Comparison of ENCODE assay signal across 12 cellular contexts in genomic region chr9:84701801-84702200, GRCh38. TPM values are rescaled to one million over a fixed set of nuclear protein-coding genes. Genes with fewer than 3 reads are reported as not detected.
A peak's percentile ranks its signal among the peaks of the same experiment; 100 is the strongest.
DNase-seq lines count a peak whose midpoint lies in the region; ATAC-seq, FAIRE-seq and TF ChIP-seq lines count a peak whose summit lies in the region.
"Had no signal": no experiment of that assay in that cellular context is flagged by ENCODE, and none has a peak within 500 bp of the region (broad histone marks: within the 10 kb centered on the region; RNA-seq: fewer than 3 reads in every experiment).

No MANE protein-coding gene starts in this region.

- H3K4me1 ChIP-seq in kidney (ENCODE audit: control insufficient read depth in 1 of 2, insufficient read depth in 1 of 2, low read depth in 1 of 2, low read length in 2 of 2) = no peaks in the 10 kb centered on the region
- H3K4me1 ChIP-seq: A549 had no signal

- ATAC-seq in GM19328 (IDR thresholded peaks at IDR 0.05; ENCODE audit: unreplicated experiment) (peak; percentile 72), HG02798 (IDR thresholded peaks at IDR 0.05; ENCODE audit: poor library complexity, unreplicated experiment) (peak; percentile 90), HG03558 (IDR thresholded peaks at IDR 0.05; ENCODE audit: extremely low read depth, unreplicated experiment) (peak; percentile 73)
- ATAC-seq: A549 had no signal

- intact Hi-C loops in kidney (cut with DNase I) = no loop called here

- H3K4me3 ChIP-seq in GM06990 (replicated peaks; ENCODE audit: low read depth, low read length) (no peak overlapping the region), kidney (ENCODE audit: low read length in 2 of 2) (no peak overlapping the region)
- H3K4me3 ChIP-seq: A549 had no signal

- no peaks in the 10 kb centered on the region for H3K27me3 ChIP-seq in GM06990 (replicated peaks; ENCODE audit: control insufficient read depth, insufficient read depth, low read length)

- no peak overlapping the region for H3K9ac ChIP-seq in kidney (ENCODE audit: low read length in 2 of 2)

- no peaks in the 10 kb centered on the region for H3K36me3 ChIP-seq in GM06990 (ENCODE audit: control insufficient read depth, insufficient read depth, low read length)
- no peaks in the 10 kb centered on the region for H3K36me3 ChIP-seq in kidney (ENCODE audit: control insufficient read depth in 1 of 2, insufficient read depth in 2 of 2, low read length in 2 of 2)

- TF ChIP-seq CTCF in GM06990 (IDR thresholded peaks at IDR 0.05; ENCODE audit: insufficient read depth, low read length, poor library complexity, severe bottlenecking) (no peak), kidney (IDR thresholded peaks at IDR 0.05; ENCODE audit: borderline replicate concordance, extremely low read depth, insufficient read depth) (no peak)

- no peak overlapping the region for H3K27ac ChIP-seq in kidney (ENCODE audit: low read depth in 2 of 2, low read length in 2 of 2)
- H3K27ac ChIP-seq: A549 had no signal

- no peaks in the 10 kb centered on the region for H3K9me3 ChIP-seq in kidney (ENCODE audit: control insufficient read depth in 1 of 2, low read length in 2 of 2)
- H3K9me3 ChIP-seq: A549 had no signal

- DNase-seq in GM06990 (ENCODE audit: extremely low read depth, insufficient read length) = peak; percentile 4
- DNase-seq in kidney = no peak
- no peak for DNase-seq in urothelium cell line (ENCODE audit: low spot score)
- no peak for DNase-seq in NCI-H510A (lab: John Stamatoyannopoulos, UW)
- DNase-seq in inferior parietal cortex (ENCODE audit: extremely low spot score) = no peak
- DNase-seq: aorta, NCI-H187 treated with DMSO at 0.1 percent for 48 hours, retina had no signal

- FAIRE-seq in kidney (lab: Jason Lieb, UNC) (no peak), urothelium cell line (lab: Jason Lieb, UNC) (no peak)
- FAIRE-seq: A549 had no signal

RNA-seq across cellular contexts. Expression of gene NTRK2, which starts 32.3 kb away (rescaled TPM):
- total RNA-seq in kidney = 41.2 TPM
- 20.0 TPM for polyA plus RNA-seq in kidney (ENCODE audit: insufficient read depth, low read depth, low replicate concordance)
